1 cellular context compared by ENCODE assay signal in genomic region chr9:27273186-27273585, GRCh38.
TF ChIP-seq lines count a peak whose summit lies in the region.

No MANE protein-coding gene starts in this region.

TF ChIP-seq in A549, 52 proteins besides CTCF, POLR2A, EP300 and RAD21 (continued from another document):
- TF ChIP-seq HDAC2 (IDR thresholded peaks at IDR 0.05) (no peak), CBX8 (IDR thresholded peaks at IDR 0.05) (no peak), RNF2 (IDR thresholded peaks at IDR 0.05; ENCODE audit: borderline replicate concordance, low read depth) (no peak), JUNB (IDR thresholded peaks at IDR 0.05) (no peak), CEBPB (IDR thresholded peaks at IDR 0.05) (no peak), SMC3 (IDR thresholded peaks at IDR 0.05) (no peak), GATA3 (IDR thresholded peaks at IDR 0.05; ENCODE audit: borderline replicate concordance) (no peak), EHF (CRISPR knock-in tag; IDR thresholded peaks at IDR 0.05) (no peak), KDM1A (IDR thresholded peaks at IDR 0.05; ENCODE audit: low read depth) (no peak)
